In the genomic region with DNA sequence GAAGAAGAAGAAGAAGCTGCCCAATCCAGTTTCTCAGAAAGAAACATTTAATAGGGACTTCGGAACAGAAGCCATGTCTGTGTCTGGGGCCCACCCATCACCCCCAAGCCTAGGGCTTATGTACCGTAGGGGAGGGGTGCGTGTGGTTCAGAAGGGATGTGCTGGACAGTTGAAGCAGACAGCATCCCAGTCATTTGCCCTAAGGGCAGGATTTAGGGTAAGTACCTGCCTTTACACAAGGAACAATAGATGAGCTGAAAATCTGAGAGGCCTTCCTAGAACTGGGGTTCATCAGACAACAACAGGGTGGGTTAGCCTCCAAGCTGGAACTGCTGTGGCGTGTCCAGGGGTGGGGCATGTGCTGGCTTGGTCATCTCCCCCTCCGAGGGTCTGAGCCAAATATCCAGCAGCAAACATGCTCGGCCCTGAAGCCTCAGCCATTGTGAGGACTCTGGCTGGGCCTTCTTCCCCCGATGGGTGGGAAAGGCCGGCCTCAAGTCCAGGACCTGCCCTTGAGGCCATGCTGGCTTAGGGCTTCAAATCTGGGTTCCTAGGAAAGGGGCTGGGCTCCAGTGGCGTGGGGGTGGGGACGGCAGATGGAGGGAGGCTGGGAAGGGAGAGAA, we compare ENCODE assay signal across 10 cellular contexts.
"Had no signal": no experiment of that assay in that cellular context is flagged by ENCODE, and none has a peak within 500 bp of the region (broad histone marks: within the 10 kb centered on the region; RNA-seq: fewer than 3 reads in every experiment).

No MANE protein-coding gene starts in this region.

- H3K4me3 ChIP-seq: dorsolateral prefrontal cortex, transverse colon had no signal

- H3K27ac ChIP-seq: transverse colon had no signal

- H3K4me3 Mint-ChIP-seq: activated naive CD8-positive, alpha-beta T cell treated with anti-CD3 and anti-CD28 coated beads for 36 hours; mesothelial cell of epicardium had no signal

- H3K27me3 Mint-ChIP-seq: activated naive CD8-positive, alpha-beta T cell treated with anti-CD3 and anti-CD28 coated beads for 36 hours had no signal

- H3K27ac Mint-ChIP-seq: activated naive CD8-positive, alpha-beta T cell treated with anti-CD3 and anti-CD28 coated beads for 36 hours had no signal

- H3K9me3 Mint-ChIP-seq: activated naive CD8-positive, alpha-beta T cell treated with anti-CD3 and anti-CD28 coated beads for 36 hours; mesothelial cell of epicardium had no signal

- H3K4me1 Mint-ChIP-seq: activated naive CD8-positive, alpha-beta T cell treated with anti-CD3 and anti-CD28 coated beads for 36 hours had no signal

- DNase-seq: activated CD4-positive, alpha-beta T cell treated with anti-CD3 and anti-CD28 coated beads, Interleukin-2, amount 50 U/mL, for 48 hours; activated CD4-positive, CD25-positive, alpha-beta regulatory T cell treated with anti-CD3 and anti-CD28 coated beads, Interleukin-2, amount 50 U/mL, for 72 hours; activated gamma-delta T cell treated with Interleukin-2 at 50 U/mL for 16 hours; activated naive CD8-positive, alpha-beta T cell treated with anti-CD3 and anti-CD28 coated beads for 36 hours; activated T-cell treated with anti-CD3 and anti-CD28 coated beads, Interleukin-2, amount 50 U/mL, for 48 hours; dorsolateral prefrontal cortex; hippocampal formation; retina; transverse colon had no signal

- H3K9me3 ChIP-seq: transverse colon had no signal

- H3K27me3 ChIP-seq: dorsolateral prefrontal cortex, transverse colon had no signal
